Comparison of ENCODE assay signal across 16 cellular contexts in genomic region chr10:74322565-74322964, GRCh38.
DNase-seq lines count a peak whose midpoint lies in the region; ATAC-seq and TF ChIP-seq lines count a peak whose summit lies in the region.
"Had no signal": no experiment of that assay in that cellular context is flagged by ENCODE, and none has a peak within 500 bp of the region (broad histone marks: within the 10 kb centered on the region; RNA-seq: fewer than 3 reads in every experiment).

No MANE protein-coding gene starts in this region.

- POLR2A ChIA-PET in HEK293 (lab: Yijun Ruan, JAX) = no interaction called here

- peak overlapping the region; percentile 55 for H3K27ac Mint-ChIP-seq in activated naive CD8-positive, alpha-beta T cell treated with anti-CD3 and anti-CD28 coated beads for 36 hours
- H3K27ac Mint-ChIP-seq in activated naive CD8-positive, alpha-beta T cell treated with anti-CD3 and anti-CD28 coated beads, Interleukin-2, amount 50 U/mL, for 24 hours = no peak overlapping the region
- peak overlapping the region; percentile 10 for H3K27ac Mint-ChIP-seq in activated T-helper 17 cell treated with anti-CD3 and anti-CD28 coated beads, Interleukin-2, amount 50 U/mL, for 72 hours
- H3K27ac Mint-ChIP-seq in memory B cell = peak overlapping the region; percentile 56
- H3K27ac Mint-ChIP-seq: CD14-positive monocyte, H9 had no signal

- H3K36me3 ChIP-seq in HEK293 (ENCODE audit: control insufficient read depth in 2 of 2, insufficient read depth in 1 of 2, low read length in 2 of 2) = no peaks in the 10 kb centered on the region; a peak in 1 of 3 replicates

- no peak for ATAC-seq in activated naive CD8-positive, alpha-beta T cell treated with anti-CD3 and anti-CD28 coated beads, Interleukin-2, amount 50 U/mL, for 24 hours
- no peak for ATAC-seq in activated T-helper 17 cell treated with anti-CD3 and anti-CD28 coated beads, Interleukin-2, amount 50 U/mL, for 72 hours (replicated peaks)
- no peak for ATAC-seq in memory B cell (ENCODE audit: low read depth)
- ATAC-seq in GM18861 (IDR thresholded peaks at IDR 0.05; ENCODE audit: unreplicated experiment) = no peak

- DNase-seq in activated naive CD8-positive, alpha-beta T cell treated with anti-CD3 and anti-CD28 coated beads for 36 hours = no peak
- no peak for DNase-seq in activated naive CD8-positive, alpha-beta T cell treated with anti-CD3 and anti-CD28 coated beads, Interleukin-2, amount 50 U/mL, for 24 hours
- DNase-seq in memory B cell (ENCODE audit: low spot score in 2 of 2) (no peak), NCI-H1417 (lab: John Stamatoyannopoulos, UW) (no peak), SKM-1 treated with dmso at 0.1 percent for 144 hours (lab: John Stamatoyannopoulos, UW; ENCODE audit: unreplicated experiment) (no peak)
- DNase-seq: 8988T; Calu3; CD4-positive, alpha-beta memory T cell; DMS79 treated with DMSO at 0.1 percent for 48 hours; GF-D8; H9 had no signal

- no peak for TF ChIP-seq CTCF in HEK293 (tag by site-specific recombination; IDR thresholded peaks at IDR 0.05)

- peaks cover 63% of the 10 kb centered on the region for H3K36me3 Mint-ChIP-seq in activated naive CD8-positive, alpha-beta T cell treated with anti-CD3 and anti-CD28 coated beads for 36 hours
- peaks cover 61% of the 10 kb centered on the region for H3K36me3 Mint-ChIP-seq in activated naive CD8-positive, alpha-beta T cell treated with anti-CD3 and anti-CD28 coated beads, Interleukin-2, amount 50 U/mL, for 24 hours (ENCODE audit: low read depth)
- H3K36me3 Mint-ChIP-seq in activated T-helper 17 cell treated with anti-CD3 and anti-CD28 coated beads, Interleukin-2, amount 50 U/mL, for 72 hours (ENCODE audit: low read depth) = peaks cover 64% of the 10 kb centered on the region
- H3K36me3 Mint-ChIP-seq in memory B cell = peaks cover 45% of the 10 kb centered on the region

- CTCF ChIA-PET in HEK293 (lab: Yijun Ruan, JAX) = interaction anchor here (0.5 to 0.6 kb wide), 2 partner anchors 15 to 23 kb away, joined by 3 to 5 read pairs; no protein-coding TSS in a partner anchor

- H3K27me3 Mint-ChIP-seq in activated naive CD8-positive, alpha-beta T cell treated with anti-CD3 and anti-CD28 coated beads for 36 hours = no peaks in the 10 kb centered on the region
- no peaks in the 10 kb centered on the region for H3K27me3 Mint-ChIP-seq in activated naive CD8-positive, alpha-beta T cell treated with anti-CD3 and anti-CD28 coated beads, Interleukin-2, amount 50 U/mL, for 24 hours
- no peaks in the 10 kb centered on the region for H3K27me3 Mint-ChIP-seq in activated T-helper 17 cell treated with anti-CD3 and anti-CD28 coated beads, Interleukin-2, amount 50 U/mL, for 72 hours
- no peaks in the 10 kb centered on the region for H3K27me3 Mint-ChIP-seq in memory B cell
- H3K27me3 Mint-ChIP-seq: CD4-positive, alpha-beta memory T cell had no signal

- H3K4me1 Mint-ChIP-seq in activated naive CD8-positive, alpha-beta T cell treated with anti-CD3 and anti-CD28 coated beads for 36 hours = peaks cover 11% of the 10 kb centered on the region
- peaks cover 4% of the 10 kb centered on the region for H3K4me1 Mint-ChIP-seq in activated naive CD8-positive, alpha-beta T cell treated with anti-CD3 and anti-CD28 coated beads, Interleukin-2, amount 50 U/mL, for 24 hours
- peaks cover 9% of the 10 kb centered on the region for H3K4me1 Mint-ChIP-seq in activated T-helper 17 cell treated with anti-CD3 and anti-CD28 coated beads, Interleukin-2, amount 50 U/mL, for 72 hours
- H3K4me1 Mint-ChIP-seq in memory B cell = peaks cover 6% of the 10 kb centered on the region
- H3K4me1 Mint-ChIP-seq: CD14-positive monocyte had no signal

- no peaks in the 10 kb centered on the region for H3K4me1 ChIP-seq in HEK293 (ENCODE audit: control insufficient read depth, insufficient read depth, low read length)
- H3K4me1 ChIP-seq: BLaER1 had no signal

- H3K27ac ChIP-seq in HEK293 (ENCODE audit: extremely low read depth, low read depth, low read length) = no peak overlapping the region
- H3K27ac ChIP-seq: BLaER1 had no signal

- no peak overlapping the region for H3K4me3 ChIP-seq in HEK293 (ENCODE audit: low read depth, low read length)
- H3K4me3 ChIP-seq: BLaER1 had no signal

- no peaks in the 10 kb centered on the region for H3K9me3 ChIP-seq in HEK293 (ENCODE audit: control insufficient read depth, insufficient read depth, low read depth, low read length)

- peaks cover 26% of the 10 kb centered on the region for H3K9me3 Mint-ChIP-seq in activated naive CD8-positive, alpha-beta T cell treated with anti-CD3 and anti-CD28 coated beads for 36 hours
- peaks cover 24% of the 10 kb centered on the region for H3K9me3 Mint-ChIP-seq in activated naive CD8-positive, alpha-beta T cell treated with anti-CD3 and anti-CD28 coated beads, Interleukin-2, amount 50 U/mL, for 24 hours
- H3K9me3 Mint-ChIP-seq in activated T-helper 17 cell treated with anti-CD3 and anti-CD28 coated beads, Interleukin-2, amount 50 U/mL, for 72 hours = peaks cover 12% of the 10 kb centered on the region
- H3K9me3 Mint-ChIP-seq in memory B cell = peaks cover 12% of the 10 kb centered on the region

- H3K4me3 Mint-ChIP-seq in activated naive CD8-positive, alpha-beta T cell treated with anti-CD3 and anti-CD28 coated beads for 36 hours = no peak overlapping the region
- no peak overlapping the region for H3K4me3 Mint-ChIP-seq in activated naive CD8-positive, alpha-beta T cell treated with anti-CD3 and anti-CD28 coated beads, Interleukin-2, amount 50 U/mL, for 24 hours
- H3K4me3 Mint-ChIP-seq in activated T-helper 17 cell treated with anti-CD3 and anti-CD28 coated beads, Interleukin-2, amount 50 U/mL, for 72 hours = no peak overlapping the region
- no peak overlapping the region for H3K4me3 Mint-ChIP-seq in memory B cell
- H3K4me3 Mint-ChIP-seq: CD14-positive monocyte, H9 had no signal

TF ChIP-seq in HEK293, 187 proteins besides CTCF, POLR2A, EP300 and RAD21:
- TF ChIP-seq ZNF366 (tag by site-specific recombination; conservative IDR thresholded peaks at IDR 0.05) (peak; percentile 79), ZNF394 (tag by site-specific recombination; IDR thresholded peaks at IDR 0.05; ENCODE audit: borderline replicate concordance) (no peak), ZNF610 (tag by site-specific recombination; IDR thresholded peaks at IDR 0.05; ENCODE audit: borderline replicate concordance) (no peak), PRDM1 (tag by site-specific recombination; IDR thresholded peaks at IDR 0.05) (peak; percentile 72; the same call in 1 of the 2 replicates)
